Comparison of ENCODE assay signal across 1 cellular context in the genomic region with DNA sequence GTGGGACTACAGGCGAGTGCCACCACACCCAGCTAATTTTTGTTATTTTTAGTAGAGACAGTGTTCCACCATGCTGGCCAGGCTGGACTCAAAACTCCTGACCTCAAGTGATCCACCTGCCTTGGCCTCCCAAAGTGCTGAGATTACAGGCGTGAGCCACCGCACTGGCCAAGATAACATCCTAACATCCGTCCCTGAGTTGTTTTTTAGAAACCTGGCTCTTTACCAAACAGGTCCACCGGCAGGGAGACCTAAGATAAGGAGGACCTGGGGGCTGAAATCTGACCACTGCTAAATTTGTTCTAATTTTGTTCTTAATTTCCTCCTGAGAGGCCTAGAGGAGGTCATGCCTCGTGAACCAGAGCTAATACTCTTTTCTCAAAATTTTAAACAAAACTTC.
A peak's percentile ranks its signal among the peaks of the same experiment; 100 is the strongest.
TF ChIP-seq lines count a peak whose summit lies in the region.

No MANE protein-coding gene starts in this region.

TF ChIP-seq in K562, 482 proteins besides CTCF, POLR2A, EP300 and RAD21:
- TF ChIP-seq CBFA2T3 (IDR thresholded peaks at IDR 0.05) = peak; percentile 75
- peak; percentile 9; the same call in 1 of the 2 replicates for TF ChIP-seq TAL1 (IDR thresholded peaks at IDR 0.05)
- TF ChIP-seq, protein P1, sequence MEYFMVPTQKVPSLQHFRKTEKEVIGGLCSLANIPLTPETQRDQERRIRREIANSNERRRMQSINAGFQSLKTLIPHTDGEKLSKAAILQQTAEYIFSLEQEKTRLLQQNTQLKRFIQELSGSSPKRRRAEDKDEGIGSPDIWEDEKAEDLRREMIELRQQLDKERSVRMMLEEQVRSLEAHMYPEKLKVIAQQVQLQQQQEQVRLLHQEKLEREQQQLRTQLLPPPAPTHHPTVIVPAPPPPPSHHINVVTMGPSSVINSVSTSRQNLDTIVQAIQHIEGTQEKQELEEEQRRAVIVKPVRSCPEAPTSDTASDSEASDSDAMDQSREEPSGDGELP (CRISPR knock-in tag; IDR thresholded peaks at IDR 0.05; ENCODE audit: borderline replicate concordance) = no peak
- peak; percentile 78 to 80 for TF ChIP-seq KDM1A (IDR thresholded peaks at IDR 0.05)
- TF ChIP-seq NFIC (IDR thresholded peaks at IDR 0.05) = peak; percentile 65
- TF ChIP-seq GABPB2 (CRISPR knock-in tag; conservative IDR thresholded peaks at IDR 0.05) = no peak
- no peak for TF ChIP-seq ZNF184 (CRISPR knock-in tag; IDR thresholded peaks at IDR 0.05)
- peak; percentile 51 for TF ChIP-seq CBFA2T2 (conservative IDR thresholded peaks at IDR 0.05)
- TF ChIP-seq NCOR1 (IDR thresholded peaks at IDR 0.05) = peak; percentile 10; the same call in 1 of the 2 replicates
